8 cellular contexts compared by ENCODE assay signal in the genomic region with DNA sequence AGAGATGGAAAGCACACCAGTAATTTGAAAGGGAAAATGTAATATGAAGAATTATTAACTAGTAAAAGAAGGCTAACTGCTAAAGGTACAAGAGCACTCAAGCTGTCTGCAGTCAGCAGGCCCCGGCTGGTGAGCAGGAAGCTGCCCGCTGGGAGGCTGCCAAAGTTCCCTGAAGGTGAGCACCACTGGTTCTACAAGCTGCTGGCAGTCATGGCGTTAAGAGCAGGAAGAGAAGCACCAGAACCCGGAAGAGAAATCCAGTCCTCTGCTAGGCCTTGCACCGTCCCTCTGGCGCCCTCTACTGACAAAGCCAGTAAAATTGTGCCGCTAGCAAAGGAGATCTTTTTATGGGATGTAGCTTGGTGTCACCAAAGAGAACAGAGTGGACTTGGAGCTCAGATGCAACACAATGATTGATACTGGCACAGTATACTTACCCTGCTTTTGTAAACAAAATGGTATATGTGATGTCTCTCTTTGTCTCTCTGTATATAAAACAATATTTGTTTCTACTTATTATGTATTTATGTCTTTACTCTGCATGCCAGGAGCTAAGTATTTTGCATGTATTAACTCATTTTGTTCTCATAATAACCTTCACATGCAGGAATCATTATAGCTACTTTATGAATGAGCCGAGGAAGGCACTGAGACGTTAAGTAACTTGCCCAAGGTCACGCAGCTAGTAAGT. TPM values are rescaled to one million over a fixed set of nuclear protein-coding genes. Genes with fewer than 3 reads are reported as not detected.
DNase-seq lines count a peak whose midpoint lies in the region; ATAC-seq and TF ChIP-seq lines count a peak whose summit lies in the region.

No MANE protein-coding gene starts in this region.

- no peaks in the 10 kb centered on the region for H3K27me3 ChIP-seq in DND-41 (ENCODE audit: insufficient read depth, low read length, poor library complexity)
- no peaks in the 10 kb centered on the region for H3K27me3 ChIP-seq in Peyer's patch
- H3K27me3 ChIP-seq in neural progenitor cell, result peaks cover 4% of the 10 kb centered on the region
- no peaks in the 10 kb centered on the region for H3K27me3 ChIP-seq in stomach

- no peaks in the 10 kb centered on the region for H3F3A ChIP-seq in neural progenitor cell (ENCODE audit: low read depth)

- ATAC-seq in DND-41 (ENCODE audit: insufficient read depth, low read depth) (peak; percentile 67), GM21737 (IDR thresholded peaks at IDR 0.05; ENCODE audit: unreplicated experiment) (peak; percentile 40)

- H3K27me3 Mint-ChIP-seq in neural progenitor cell (ENCODE audit: insufficient read depth, low read depth), result peaks cover 3% of the 10 kb centered on the region

- H4K20me1 ChIP-seq in DND-41 (ENCODE audit: insufficient read depth, low read length) (peaks cover 9% of the 10 kb centered on the region; the same call in 1 of the 2 replicates), neural progenitor cell (ENCODE audit: low read depth) (no peaks in the 10 kb centered on the region)

- peak in 1 of 2 donors; percentile 29 for TF ChIP-seq POLR2A in Peyer's patch (IDR thresholded peaks at IDR 0.05)
- TF ChIP-seq POLR2A in stomach (IDR thresholded peaks at IDR 0.05), result no peak

- peaks cover 16% of the 10 kb centered on the region for H3K36me3 ChIP-seq in DND-41 (ENCODE audit: insufficient read depth, low read length)
- H3K36me3 ChIP-seq in Peyer's patch, result no peaks in the 10 kb centered on the region
- H3K36me3 ChIP-seq in neural progenitor cell, result no peaks in the 10 kb centered on the region
- peaks cover 0 to under 1% (median 0%) of the 10 kb centered on the region in 4 donors for H3K36me3 ChIP-seq in stomach

- H3K79me2 ChIP-seq in DND-41 (ENCODE audit: insufficient read depth, low read length) (peaks cover 47% of the 10 kb centered on the region), neural progenitor cell (ENCODE audit: low read depth) (no peaks in the 10 kb centered on the region)

- no peaks in the 10 kb centered on the region for H3K36me3 Mint-ChIP-seq in neural progenitor cell

- H3K4me3 Mint-ChIP-seq in neural progenitor cell, result no peak overlapping the region

- H3K9ac ChIP-seq in DND-41 (ENCODE audit: low read depth, low read length) (peak overlapping the region; percentile 71), neural progenitor cell (no peak overlapping the region)

- H3K4me1 Mint-ChIP-seq in neural progenitor cell, result peaks cover 2% of the 10 kb centered on the region

- no peaks in the 10 kb centered on the region for H3K9me3 Mint-ChIP-seq in neural progenitor cell

- H3K4me3 ChIP-seq in DND-41 (ENCODE audit: low read depth in 1 of 2, low read length in 2 of 2) (peak overlapping the region; percentile 70 to 82; a peak in 3 of 4 replicates), Peyer's patch (peak overlapping the region in 2 of 4 donors; percentile 58 to 65), neural progenitor cell (no peak overlapping the region), stomach (peak overlapping the region in 1 of 4 donors; percentile 53)

- H3K4me1 ChIP-seq in DND-41 (ENCODE audit: insufficient read depth, low read length) (peaks cover 47% of the 10 kb centered on the region), Peyer's patch (peaks cover 0 to 35% (median 4%) of the 10 kb centered on the region in 4 donors), neural progenitor cell (no peaks in the 10 kb centered on the region), stomach (peaks cover 4 to 62% (median 38%) of the 10 kb centered on the region in 4 donors)

- 13 to 24% (median 15%) methylated on average over 10 of the region's 10 CpGs for WGBS in stomach, 5 donors

- H3K4me2 ChIP-seq in DND-41 (ENCODE audit: insufficient read depth, low read length), result peak overlapping the region; percentile 70
- no peak overlapping the region for H3K4me2 ChIP-seq in neural progenitor cell

- H3K27ac Mint-ChIP-seq in neural progenitor cell, result peak overlapping the region; percentile 20

- H3K27ac ChIP-seq in DND-41 (ENCODE audit: low read length) (peak overlapping the region; percentile 93), Peyer's patch (peak overlapping the region; percentile 78 to 92 (median 84)), neural progenitor cell (no peak overlapping the region), stomach (peak overlapping the region; percentile 31 to 88 (median 62))

- DNase-seq in DND-41 (peak; percentile 95), LHCN-M2 (ENCODE audit: low read depth) (peak; percentile 90), Peyer's patch (peak; percentile 86 to 97 (median 93)), fibroblast of peridontal ligament (ENCODE audit: extremely low read depth) (peak; percentile 92), neural progenitor cell (ENCODE audit: low spot score) (peak; percentile 82), stomach (peak; percentile 97)
- DNase-seq in activated T-cell treated with anti-CD3 and anti-CD28 coated beads, Interleukin-2, amount 50 U/mL, for 48 hours, result peak; percentile 92 to 93

- intact Hi-C loops in stomach (cut with DNase I; ENCODE audit: low total_unique reads), result loop anchor here (10.0 kb wide), 1 partner anchor 133 kb away; no protein-coding TSS in a partner anchor

- H3K9me3 ChIP-seq in DND-41 (ENCODE audit: insufficient read depth, low read length, severe bottlenecking) (no peaks in the 10 kb centered on the region), Peyer's patch (no peaks in the 10 kb centered on the region), neural progenitor cell (ENCODE audit: low read depth) (no peaks in the 10 kb centered on the region), stomach (no peaks in the 10 kb centered on the region)

- peak; percentile 98 for TF ChIP-seq CTCF in DND-41 (IDR thresholded peaks at IDR 0.05; ENCODE audit: borderline replicate concordance, extremely low read depth, low read length, poor library complexity, severe bottlenecking)
- peak; percentile 83 to 98 (median 93) for TF ChIP-seq CTCF in Peyer's patch (IDR thresholded peaks at IDR 0.05)
- peak; percentile 89 for TF ChIP-seq CTCF in neural progenitor cell (IDR thresholded peaks at IDR 0.05)
- peak in 5 of 7 experiments; percentile 73 to 89 (median 85) for TF ChIP-seq CTCF in stomach (IDR thresholded peaks at IDR 0.05)

- H2AFZ ChIP-seq in DND-41 (ENCODE audit: low read depth, low read length), result peak overlapping the region; percentile 91
- peak overlapping the region; percentile 98 for H2AFZ ChIP-seq in neural progenitor cell (replicated peaks)

- no peak for TF ChIP-seq EP300 in stomach (IDR thresholded peaks at IDR 0.05)

RNA-seq across cellular contexts. Expression of a gene that starts 28.1 kb away (rescaled TPM):
- total RNA-seq in LHCN-M2 (2014; rRNA removed) (19.6 and 23.0 TPM in 2 replicates), Peyer's patch (100 to 1,000 TPM in 1 of 4 donors, 10 to 100 TPM in 3; 32.0 to 262 (median 42.8) TPM), neural progenitor cell (ENCODE audit: low replicate concordance) (2.1 and 3.1 TPM in 2 replicates), stomach (10 to 100 TPM in 4 of 5 donors, 1 to 10 TPM in 1; 6.4 to 32.3 (median 17.0) TPM)
- polyA plus RNA-seq in LHCN-M2 (2012), result 5.4 TPM
- polyA plus RNA-seq in stomach, result 10 to 100 TPM in 1 of 3 donors, 1 to 10 TPM in 2; 8.0 to 11.3 (median 8.6) TPM

RNA-seq across cellular contexts. Expression of a gene that starts 49.3 kb away (rescaled TPM):
- total RNA-seq in LHCN-M2 (2014; rRNA removed) (0.38 and 0.52 TPM in 2 replicates), Peyer's patch (10 to 100 TPM; 38.2 to 71.1 (median 46.2) TPM), neural progenitor cell (ENCODE audit: low replicate concordance) (1.4 and 2.2 TPM in 2 replicates), stomach (10 to 100 TPM in 4 of 5 donors, 1 to 10 TPM in 1; 2.6 to 34.9 (median 16.5) TPM)
- 0.17 TPM for polyA plus RNA-seq in LHCN-M2 (2012)
- 1 to 10 TPM; 4.7 to 8.1 (median 4.9) TPM for polyA plus RNA-seq in stomach
